In the genomic region with DNA sequence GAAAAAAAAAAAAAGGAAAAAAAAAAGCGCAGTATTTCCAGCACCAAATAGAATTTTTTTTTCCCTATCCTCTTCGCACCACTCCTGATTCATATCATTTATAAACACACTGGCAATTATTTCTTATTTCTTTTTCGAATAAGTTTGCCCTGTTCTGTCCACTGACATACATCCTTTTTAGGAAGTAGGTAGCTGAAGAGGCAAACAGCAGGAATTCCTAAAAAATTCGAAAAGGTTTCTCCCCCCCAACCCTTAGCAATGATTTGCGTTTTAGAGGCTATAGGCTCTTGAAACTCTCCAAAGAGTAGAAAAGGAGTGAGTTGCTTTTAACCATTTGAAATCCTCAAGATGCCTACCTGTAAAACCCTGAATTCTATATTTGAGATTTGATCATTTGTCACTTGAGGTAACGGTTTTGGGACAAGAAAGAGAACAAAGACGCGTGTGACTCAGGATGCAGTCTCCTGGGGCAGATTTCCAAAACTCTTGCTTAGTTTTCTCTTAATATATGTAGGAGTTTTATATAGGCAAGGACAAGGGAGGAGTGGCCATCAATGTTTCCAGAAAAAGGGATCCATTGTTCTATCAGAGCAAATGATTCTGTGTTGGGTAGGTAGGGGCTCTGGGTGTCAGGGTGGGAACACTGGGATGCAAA, we compare ENCODE assay signal across 9 cellular contexts. TPM values are rescaled to one million over a fixed set of nuclear protein-coding genes. Genes with fewer than 3 reads are reported as not detected.
DNase-seq lines count a peak whose midpoint lies in the region; ATAC-seq and TF ChIP-seq lines count a peak whose summit lies in the region.
"Had no signal": no experiment of that assay in that cellular context is flagged by ENCODE, and none has a peak within 500 bp of the region (broad histone marks: within the 10 kb centered on the region; RNA-seq: fewer than 3 reads in every experiment).

No MANE protein-coding gene starts in this region.

- no peaks in the 10 kb centered on the region for H3K9me3 Mint-ChIP-seq in activated CD8-positive, alpha-beta T cell treated with anti-CD3 and anti-CD28 coated beads for 36 hours
- H3K9me3 Mint-ChIP-seq in activated CD8-positive, alpha-beta T cell treated with anti-CD3 and anti-CD28 coated beads, Interleukin-2, amount 10 ng/mL, durations not matched to agents 7 days and 5 days (ENCODE audit: insufficient read depth), result no peaks in the 10 kb centered on the region
- H3K9me3 Mint-ChIP-seq in MCF 10A (ENCODE audit: unreplicated experiment), result no peaks in the 10 kb centered on the region

- CTCF ChIA-PET in activated CD8-positive, alpha-beta T cell treated with anti-CD3 and anti-CD28 coated beads for 36 hours (lab: Charles Lee), result interaction anchor here (1.3 kb wide), 1 partner anchor 28 kb away, joined by 3 read pairs; no protein-coding TSS in a partner anchor
- CTCF ChIA-PET in activated CD8-positive, alpha-beta T cell treated with anti-CD3 and anti-CD28 coated beads, Interleukin-2, amount 10 ng/mL, durations not matched to agents 7 days and 5 days (lab: Charles Lee), result interaction anchor here (1.1 kb wide), 1 partner anchor 35 kb away, joined by 3 read pairs; no protein-coding TSS in a partner anchor
- CTCF ChIA-PET in MCF 10A (lab: Yijun Ruan, JAX), result interaction anchor here (0.5 to 4.2 kb wide), 10 partner anchors 8 to 1842 kb away, joined by 3 to 19 read pairs (median 5); no protein-coding TSS in a partner anchor

- no peak for ATAC-seq in activated CD8-positive, alpha-beta T cell treated with anti-CD3 and anti-CD28 coated beads for 36 hours
- ATAC-seq in activated CD8-positive, alpha-beta T cell treated with anti-CD3 and anti-CD28 coated beads, Interleukin-2, amount 10 ng/mL, durations not matched to agents 7 days and 5 days, result no peak
- ATAC-seq in lung (ENCODE audit: insufficient read depth, low FRiP score), result no peak

- H3K36me3 ChIP-seq in lung (ENCODE audit: control insufficient read depth in 2 of 2, insufficient read depth in 2 of 2, low read length in 2 of 2) (no peaks in the 10 kb centered on the region), thyroid gland (peaks cover 0 to 3% of the 10 kb centered on the region in 2 donors)

- DNase-seq in activated CD8-positive, alpha-beta T cell treated with anti-CD3 and anti-CD28 coated beads for 36 hours, result no peak
- DNase-seq in activated CD8-positive, alpha-beta T cell treated with anti-CD3 and anti-CD28 coated beads, Interleukin-2, amount 10 ng/mL, durations not matched to agents 7 days and 5 days, result no peak
- DNase-seq in MCF 10A (ENCODE audit: unreplicated experiment) (no peak), lung (ENCODE audit: low spot score) (no peak), thyroid gland (no peak), ecto neural progenitor cell (ENCODE audit: low spot score) (no peak), AG08396 (ENCODE audit: low spot score) (no peak)
- no peak for DNase-seq in activated CD8-positive, alpha-beta memory T cell treated with anti-CD3 and anti-CD28 coated beads, Interleukin-2, amount 50 U/mL, for 4 hours
- DNase-seq: CD4-positive, CD25-positive, alpha-beta regulatory T cell had no signal

- TF ChIP-seq POLR2A in thyroid gland (IDR thresholded peaks at IDR 0.05), result no peak

- intact Hi-C loops in activated CD8-positive, alpha-beta T cell treated with anti-CD3 and anti-CD28 coated beads for 36 hours (cut with micrococcal nuclease), result no loop called here
- intact Hi-C loops in MCF 10A (cut with micrococcal nuclease) (no loop called here), thyroid gland (cut with DNase I) (no loop called here)

- TF ChIP-seq CTCF in activated CD8-positive, alpha-beta T cell treated with anti-CD3 and anti-CD28 coated beads for 36 hours (IDR thresholded peaks at IDR 0.05), result no peak
- TF ChIP-seq CTCF in MCF 10A (IDR thresholded peaks at IDR 0.05; ENCODE audit: unreplicated experiment) (no peak), lung (IDR thresholded peaks at IDR 0.05; ENCODE audit: control extremely low read depth, extremely low read depth) (no peak), thyroid gland (IDR thresholded peaks at IDR 0.05) (no peak)

- H3K27ac ChIP-seq in lung (ENCODE audit: low read depth in 1 of 2, low read length in 1 of 2), result no peak overlapping the region
- peak overlapping the region; percentile 74 to 98 (median 98) for H3K27ac ChIP-seq in thyroid gland

- no TSS peak for BruUV-seq in MCF 10A (replicated peaks; lab: Mats Ljungman, UMichigan)

- H3K9me3 ChIP-seq in lung (ENCODE audit: control insufficient read depth in 2 of 2, insufficient read depth in 1 of 2, low read length in 1 of 2), result peaks cover 0 to 2% of the 10 kb centered on the region in 2 donors
- no peaks in the 10 kb centered on the region for H3K9me3 ChIP-seq in thyroid gland

- H3K27ac Mint-ChIP-seq in activated CD8-positive, alpha-beta T cell treated with anti-CD3 and anti-CD28 coated beads for 36 hours, result no peak overlapping the region
- H3K27ac Mint-ChIP-seq in activated CD8-positive, alpha-beta T cell treated with anti-CD3 and anti-CD28 coated beads, Interleukin-2, amount 10 ng/mL, durations not matched to agents 7 days and 5 days, result no peak overlapping the region
- H3K27ac Mint-ChIP-seq in MCF 10A (ENCODE audit: low read depth, unreplicated experiment), result peak overlapping the region; percentile 19
- H3K27ac Mint-ChIP-seq: CD4-positive, CD25-positive, alpha-beta regulatory T cell had no signal

- 28 to 46% methylated on average over 8 of the region's 8 CpGs for WGBS in lung, 2 donors
- WGBS in thyroid gland, 2 donors, result 23 to 26% methylated on average over 8 of the region's 8 CpGs

- H3K27me3 ChIP-seq in lung (ENCODE audit: control insufficient read depth, insufficient read depth), result no peaks in the 10 kb centered on the region
- no peaks in the 10 kb centered on the region for H3K27me3 ChIP-seq in thyroid gland

- peak overlapping the region; percentile 24 for H3K4me3 Mint-ChIP-seq in activated CD8-positive, alpha-beta T cell treated with anti-CD3 and anti-CD28 coated beads for 36 hours
- no peak overlapping the region for H3K4me3 Mint-ChIP-seq in activated CD8-positive, alpha-beta T cell treated with anti-CD3 and anti-CD28 coated beads, Interleukin-2, amount 10 ng/mL, durations not matched to agents 7 days and 5 days
- peak overlapping the region; percentile 88 for H3K4me3 Mint-ChIP-seq in MCF 10A (ENCODE audit: unreplicated experiment)

- H3K27me3 Mint-ChIP-seq in activated CD8-positive, alpha-beta T cell treated with anti-CD3 and anti-CD28 coated beads for 36 hours, result peaks cover 64% of the 10 kb centered on the region
- peaks cover 56% of the 10 kb centered on the region for H3K27me3 Mint-ChIP-seq in activated CD8-positive, alpha-beta T cell treated with anti-CD3 and anti-CD28 coated beads, Interleukin-2, amount 10 ng/mL, durations not matched to agents 7 days and 5 days (ENCODE audit: low read depth)
- H3K27me3 Mint-ChIP-seq in MCF 10A (ENCODE audit: insufficient read depth, unreplicated experiment), result no peaks in the 10 kb centered on the region

- peak overlapping the region; percentile 43 for H3K4me3 ChIP-seq in lung
- peak overlapping the region in 1 of 3 donors; percentile 85 for H3K4me3 ChIP-seq in thyroid gland (replicated peaks in 1 of 3)

- H3K4me1 ChIP-seq in lung (ENCODE audit: control insufficient read depth in 2 of 2, insufficient read depth in 2 of 2, low read length in 2 of 2) (peaks cover 3 to 5% of the 10 kb centered on the region in 2 donors), thyroid gland (peaks cover 23 to 39% of the 10 kb centered on the region in 2 donors)

- no peaks in the 10 kb centered on the region for H3K36me3 Mint-ChIP-seq in activated CD8-positive, alpha-beta T cell treated with anti-CD3 and anti-CD28 coated beads for 36 hours (ENCODE audit: low read depth)
- H3K36me3 Mint-ChIP-seq in activated CD8-positive, alpha-beta T cell treated with anti-CD3 and anti-CD28 coated beads, Interleukin-2, amount 10 ng/mL, durations not matched to agents 7 days and 5 days (ENCODE audit: low read depth), result no peaks in the 10 kb centered on the region
- peaks cover 40% of the 10 kb centered on the region for H3K36me3 Mint-ChIP-seq in MCF 10A (ENCODE audit: insufficient read depth, unreplicated experiment)
- H3K36me3 Mint-ChIP-seq: CD4-positive, CD25-positive, alpha-beta regulatory T cell had no signal

- POLR2A ChIA-PET in activated CD8-positive, alpha-beta T cell treated with anti-CD3 and anti-CD28 coated beads for 36 hours (lab: Charles Lee), result no interaction called here
- POLR2A ChIA-PET in activated CD8-positive, alpha-beta T cell treated with anti-CD3 and anti-CD28 coated beads, Interleukin-2, amount 10 ng/mL, durations not matched to agents 7 days and 5 days (lab: Charles Lee), result no interaction called here
- POLR2A ChIA-PET in MCF 10A (lab: Yijun Ruan, JAX), result interaction anchor here (0.6 to 1.5 kb wide), 6 partner anchors 27 to 302 kb away, joined by 3 to 4 read pairs (median 3); no protein-coding TSS in a partner anchor

- peaks cover 10% of the 10 kb centered on the region for H3K4me1 Mint-ChIP-seq in activated CD8-positive, alpha-beta T cell treated with anti-CD3 and anti-CD28 coated beads for 36 hours (ENCODE audit: low read depth)
- H3K4me1 Mint-ChIP-seq in activated CD8-positive, alpha-beta T cell treated with anti-CD3 and anti-CD28 coated beads, Interleukin-2, amount 10 ng/mL, durations not matched to agents 7 days and 5 days (ENCODE audit: low read depth), result peaks cover 9% of the 10 kb centered on the region
- H3K4me1 Mint-ChIP-seq in MCF 10A (ENCODE audit: insufficient read depth, unreplicated experiment), result peaks cover 47% of the 10 kb centered on the region

RNA-seq across cellular contexts. Expression of a gene that starts 0.5 kb away (rescaled TPM):
- total RNA-seq in activated CD8-positive, alpha-beta T cell treated with anti-CD3 and anti-CD28 coated beads for 36 hours, result not detected
- not detected for total RNA-seq in activated CD8-positive, alpha-beta T cell treated with anti-CD3 and anti-CD28 coated beads, Interleukin-2, amount 10 ng/mL, durations not matched to agents 7 days and 5 days
- 10.9 and 49.4 TPM in 2 replicates for total RNA-seq in MCF 10A (2022)
- total RNA-seq in lung, result 100 to 1,000 TPM in 1 of 2 donors, 10 to 100 TPM in 1; 73.5 to 159 TPM
- 100 to 1,000 TPM in 1 of 2 donors, 10 to 100 TPM in 1; 33.9 to 154 TPM for polyA plus RNA-seq in lung
- 100 to 1,000 TPM in 3 of 4 donors, 10 to 100 TPM in 1; 40.1 to 173 (median 137) TPM for total RNA-seq in thyroid gland
- total RNA-seq: CD4-positive, CD25-positive, alpha-beta regulatory T cell had no signal
- polyA plus RNA-seq: CD4-positive, CD25-positive, alpha-beta regulatory T cell had no signal

Comparison
In these comparisons a context has a peak if more than half of its experiments do, and no peak if none do; other contexts are left out.
1. H3K27ac ChIP-seq: peak in thyroid gland (3 of 3); none in lung (0 of 2).
2. RNA of a gene that starts 0.5 kb away (total RNA-seq): 73.5 to 159 TPM in lung, 40.1 to 173 TPM in thyroid gland and 10.9 to 49.4 TPM in MCF 10A; not detected in activated CD8-positive, alpha-beta T cell treated with anti-CD3 and anti-CD28 coated beads for 36 hours and not detected in activated CD8-positive, alpha-beta T cell treated with anti-CD3 and anti-CD28 coated beads, Interleukin-2, amount 10 ng/mL, durations not matched to agents 7 days and 5 days; every median in the first group is over 10 times any median in the second.